ENCODE assay signal across 21 cellular contexts in the genomic region with DNA sequence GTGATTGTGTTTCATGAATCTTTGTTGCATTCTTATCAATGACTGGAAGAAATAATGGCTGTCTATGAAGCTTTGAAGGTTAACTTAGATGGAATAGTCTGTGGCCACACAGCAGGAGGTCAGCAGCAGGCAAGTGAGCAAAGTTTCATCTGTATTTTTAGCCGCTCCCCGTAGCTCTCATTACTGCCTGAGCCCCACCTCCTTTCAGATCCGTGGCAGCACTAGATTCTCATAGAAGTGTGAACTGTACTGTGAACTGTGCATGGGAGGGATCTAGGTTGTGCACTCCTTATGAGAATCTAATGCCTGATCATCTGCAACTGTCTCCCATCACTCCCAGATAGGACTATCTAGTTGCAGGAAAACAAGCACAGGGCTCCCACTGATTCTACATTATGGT.
"Had no signal": no experiment of that assay in that cellular context is flagged by ENCODE, and none has a peak within 500 bp of the region (broad histone marks: within the 10 kb centered on the region; RNA-seq: fewer than 3 reads in every experiment).

No MANE protein-coding gene starts in this region.

- H3K4me3 ChIP-seq: SJSA1, SK-N-MC had no signal

- H3K9me3 ChIP-seq: SJSA1 had no signal

- DNase-seq: IMR-90, Kasumi-1, KG1, MV-4-11, NCI-H1048, NCI-H1105, NCI-H1417, NCI-H1436 treated with DMSO at 0.1 percent for 48 hours, NCI-H1694, NCI-H187 treated with DMSO at 0.1 percent for 48 hours, NCI-H2029 treated with DMSO at 0.1 percent for 48 hours, NCI-H2171 treated with DMSO at 0.1 percent for 48 hours, NCI-H524, NCI-H526 treated with DMSO at 0.1 percent for 48 hours, NCI-H748 treated with DMSO at 0.1 percent for 48 hours, Right ventricle myocardium superior, RPMI8226, SIG-M5 had no signal

- H3K27ac ChIP-seq: SJSA1, SK-N-MC had no signal

- H3K27me3 ChIP-seq: SJSA1 had no signal

- H3K36me3 ChIP-seq: SJSA1 had no signal

- ATAC-seq: HepG2 had no signal

- H3K4me1 ChIP-seq: SJSA1 had no signal
